ENCODE assay signal across 24 cellular contexts in genomic region chr2:56325661-56326345, GRCh38.
"Had no signal": no experiment of that assay in that cellular context is flagged by ENCODE, and none has a peak within 500 bp of the region (broad histone marks: within the 10 kb centered on the region; RNA-seq: fewer than 3 reads in every experiment).

No MANE protein-coding gene starts in this region.

- H3K4me1 Mint-ChIP-seq: natural killer cell had no signal

- H3K4me1 ChIP-seq: ascending aorta, colonic mucosa, gastroesophageal sphincter had no signal

- H3K27ac Mint-ChIP-seq: activated CD8-positive, alpha-beta T cell treated with anti-CD3 and anti-CD28 coated beads, Interleukin-2, amount 10 ng/mL, durations not matched to agents 7 days and 5 days; activated naive CD4-positive, alpha-beta T cell treated with anti-CD3 and anti-CD28 coated beads, Interleukin-2, amount 50 U/mL, for 72 hours; activated T-helper 1 cell treated with anti-CD3 and anti-CD28 coated beads, Interleukin-12 subunit alpha, Interleukin-12 subunit beta, Interleukin-2, Interleukin-4 antibody, amounts not matched to agents 30 ng/mL and 10 ng/mL and 1 ng/mL, durations not matched to agents 14 hours and 24 hours and 36 hours; natural killer cell; progenitor cell of endocrine pancreas had no signal

- H3K27ac ChIP-seq: ascending aorta, brain microvascular endothelial cell, colonic mucosa, dorsolateral prefrontal cortex, epithelial cell of prostate, gastroesophageal sphincter, thoracic aorta, WERI-Rb-1 had no signal

- H3K9me3 Mint-ChIP-seq: activated T-helper 1 cell treated with anti-CD3 and anti-CD28 coated beads, Interleukin-12 subunit alpha, Interleukin-12 subunit beta, Interleukin-2, Interleukin-4 antibody, amounts not matched to agents 30 ng/mL and 10 ng/mL and 1 ng/mL, durations not matched to agents 14 hours and 24 hours and 36 hours had no signal

- H3K9me3 ChIP-seq: ascending aorta, colonic mucosa, gastroesophageal sphincter, thoracic aorta, upper lobe of left lung had no signal

- H3K36me3 ChIP-seq: ascending aorta, brain microvascular endothelial cell, colonic mucosa, gastroesophageal sphincter, thoracic aorta, upper lobe of left lung, WERI-Rb-1 had no signal

- ATAC-seq: activated CD8-positive, alpha-beta T cell treated with anti-CD3 and anti-CD28 coated beads, Interleukin-2, amount 10 ng/mL, durations not matched to agents 7 days and 5 days; activated naive CD4-positive, alpha-beta T cell treated with anti-CD3 and anti-CD28 coated beads, Interleukin-2, amount 50 U/mL, for 72 hours; gastroesophageal sphincter; natural killer cell had no signal

- DNase-seq: activated CD4-positive, alpha-beta T cell treated with anti-CD3 and anti-CD28 coated beads for 1 hour; activated CD4-positive, alpha-beta T cell treated with anti-CD3 and anti-CD28 coated beads, Interleukin-2, amount 50 U/mL, for 1 hour; activated CD8-positive, alpha-beta T cell treated with anti-CD3 and anti-CD28 coated beads, Interleukin-2, amount 10 ng/mL, durations not matched to agents 7 days and 5 days; activated gamma-delta T cell; brain microvascular endothelial cell; colonic mucosa; dorsolateral prefrontal cortex; head of caudate nucleus; kidney; natural killer cell; retina; stimulated activated CD4-positive, alpha-beta T cell treated with anti-CD3 and anti-CD28 coated beads, Interleukin-4, amount 100 ng/mL, for 24 hours; stimulated activated naive CD4-positive, alpha-beta T cell treated with Interleukin-2 at 50 U/mL for 16 hours; T-helper 1 cell; upper lobe of left lung; WERI-Rb-1 had no signal

- H3K4me3 ChIP-seq: ascending aorta, colonic mucosa, dorsolateral prefrontal cortex, gastroesophageal sphincter, lung, thoracic aorta, upper lobe of left lung had no signal

- H3K27me3 ChIP-seq: ascending aorta, brain microvascular endothelial cell, colonic mucosa, dorsolateral prefrontal cortex, gastroesophageal sphincter, upper lobe of left lung had no signal

- H3K36me3 Mint-ChIP-seq: activated naive CD4-positive, alpha-beta T cell treated with anti-CD3 and anti-CD28 coated beads, Interleukin-2, amount 50 U/mL, for 72 hours; natural killer cell had no signal

- H3K4me3 Mint-ChIP-seq: activated CD8-positive, alpha-beta T cell treated with anti-CD3 and anti-CD28 coated beads, Interleukin-2, amount 10 ng/mL, durations not matched to agents 7 days and 5 days; activated T-helper 1 cell treated with anti-CD3 and anti-CD28 coated beads, Interleukin-12 subunit alpha, Interleukin-12 subunit beta, Interleukin-2, Interleukin-4 antibody, amounts not matched to agents 30 ng/mL and 10 ng/mL and 1 ng/mL, durations not matched to agents 14 hours and 24 hours and 36 hours; natural killer cell had no signal

- H3K27me3 Mint-ChIP-seq: progenitor cell of endocrine pancreas had no signal
